28 cellular contexts compared by ENCODE assay signal in the genomic region with DNA sequence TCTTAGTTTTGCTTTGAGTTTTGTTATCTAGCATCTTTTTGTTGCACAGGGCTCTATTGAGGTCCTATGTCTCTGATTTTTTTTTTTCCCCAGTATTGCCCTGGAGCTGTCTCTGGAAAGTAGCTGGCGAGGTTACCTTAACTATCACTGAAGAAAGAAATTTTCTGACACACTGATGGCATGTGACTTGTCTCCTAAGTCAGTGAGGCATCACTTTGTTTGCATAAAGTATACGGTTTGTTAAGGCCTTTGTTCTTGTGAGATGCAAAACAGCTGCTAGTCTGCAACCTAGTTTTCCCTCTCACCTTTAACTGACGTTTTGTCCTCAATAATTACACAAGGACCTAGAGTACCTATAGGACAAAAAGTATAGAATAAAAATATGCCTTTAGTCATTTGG. TPM values are rescaled to one million over a fixed set of nuclear protein-coding genes. Genes with fewer than 3 reads are reported as not detected.
DNase-seq lines count a peak whose midpoint lies in the region; ATAC-seq and TF ChIP-seq lines count a peak whose summit lies in the region.
"Had no signal": no experiment of that assay in that cellular context is flagged by ENCODE, and none has a peak within 500 bp of the region (broad histone marks: within the 10 kb centered on the region; RNA-seq: fewer than 3 reads in every experiment).

No MANE protein-coding gene starts in this region.

- H4K20me1 ChIP-seq in SU-DHL-6 (ENCODE audit: low read depth, low read length): no peaks in the 10 kb centered on the region

- no peaks in the 10 kb centered on the region for H3K9me3 ChIP-seq in cardiac muscle cell (ENCODE audit: low read depth)
- H3K9me3 ChIP-seq in heart left ventricle: no peaks in the 10 kb centered on the region
- no peaks in the 10 kb centered on the region for H3K9me3 ChIP-seq in SU-DHL-6 (ENCODE audit: insufficient read depth, low read length)
- peaks cover 2% of the 10 kb centered on the region for H3K9me3 ChIP-seq in thymus (ENCODE audit: control insufficient read depth)
- H3K9me3 ChIP-seq: transverse colon had no signal

- H3F3A ChIP-seq in SU-DHL-6 (ENCODE audit: insufficient read depth): peaks cover 10% of the 10 kb centered on the region

- no peaks in the 10 kb centered on the region for H3K27me3 ChIP-seq in cardiac muscle cell
- H3K27me3 ChIP-seq in heart left ventricle: no peaks in the 10 kb centered on the region
- no peaks in the 10 kb centered on the region for H3K27me3 ChIP-seq in SU-DHL-6 (ENCODE audit: low read length)
- no peaks in the 10 kb centered on the region for H3K27me3 ChIP-seq in thymus (ENCODE audit: control insufficient read depth, insufficient read depth)
- H3K27me3 ChIP-seq: transverse colon had no signal

- H3K4me2 ChIP-seq in SU-DHL-6 (ENCODE audit: low read depth, low read length, poor library complexity, severe bottlenecking): peak overlapping the region; percentile 54
- H3K4me2 ChIP-seq: A549, GM23338 had no signal

- H3K27ac ChIP-seq in cardiac muscle cell (peak overlapping the region; percentile 23), heart left ventricle (no peak overlapping the region), SU-DHL-6 (ENCODE audit: low read depth, low read length) (peak overlapping the region; percentile 88), thymus (ENCODE audit: low read depth) (peak overlapping the region; percentile 72)
- H3K27ac ChIP-seq: A549, skin epidermis, transverse colon had no signal

- 86 to 95% (median 90%) methylated on average over 3 of the region's 3 CpGs for WGBS in heart left ventricle, 4 donors
- 37% methylated on average over 3 of the region's 3 CpGs for WGBS in thymus

- no peaks in the 10 kb centered on the region for H3K4me1 ChIP-seq in cardiac muscle cell (ENCODE audit: low read depth)
- H3K4me1 ChIP-seq in heart left ventricle: no peaks in the 10 kb centered on the region
- H3K4me1 ChIP-seq in thymus (ENCODE audit: control insufficient read depth, insufficient read depth, low read length): peaks cover 4% of the 10 kb centered on the region
- H3K4me1 ChIP-seq: A549, transverse colon had no signal

- no peak overlapping the region for H2AFZ ChIP-seq in SU-DHL-6 (ENCODE audit: low read depth, low read length, severe bottlenecking)
- H2AFZ ChIP-seq: GM23338 had no signal

- intact Hi-C loops in heart left ventricle (cut with DNase I) (no loop called here), cardiac septum (cut with DNase I) (no loop called here)

- ATAC-seq in heart left ventricle: no peak
- ATAC-seq in HG03354 (IDR thresholded peaks at IDR 0.05; ENCODE audit: poor library complexity, severe bottlenecking, unreplicated experiment): peak; percentile 65
- ATAC-seq: A549; activated CD4-positive, alpha-beta T cell treated with anti-CD3 and anti-CD28 coated beads for 36 hours; activated naive CD8-positive, alpha-beta T cell treated with anti-CD3 and anti-CD28 coated beads, Interleukin-2, amount 50 U/mL, for 24 hours; GM23338; naive thymus-derived CD8-positive, alpha-beta T cell; SK-N-SH treated with all-trans-retinoic acid at 6 μM for 48 hours had no signal

- no peak for TF ChIP-seq POLR2A in heart left ventricle (IDR thresholded peaks at IDR 0.05)

- no peaks in the 10 kb centered on the region for H3K9me2 ChIP-seq in SU-DHL-6 (replicated peaks; ENCODE audit: insufficient read depth, low read length)

- H3K79me2 ChIP-seq in SU-DHL-6 (ENCODE audit: insufficient read depth, low read length): no peaks in the 10 kb centered on the region

- peak overlapping the region; percentile 30; the same call in 1 of the 2 replicates for H3K9ac ChIP-seq in SU-DHL-6 (ENCODE audit: low read length)

- no peak overlapping the region for H3K4me3 ChIP-seq in cardiac muscle cell
- H3K4me3 ChIP-seq in heart left ventricle: no peak overlapping the region
- H3K4me3 ChIP-seq in SU-DHL-6 (ENCODE audit: insufficient read depth, low read length, poor library complexity, severe bottlenecking): no peak overlapping the region
- H3K4me3 ChIP-seq in thymus (ENCODE audit: low read length): no peak overlapping the region
- H3K4me3 ChIP-seq: A549, GM23338, skin epidermis, transverse colon had no signal

- TF ChIP-seq CTCF in cardiac muscle cell (IDR thresholded peaks at IDR 0.05; ENCODE audit: low read depth, low read length): no peak
- no peak for TF ChIP-seq CTCF in heart left ventricle (IDR thresholded peaks at IDR 0.05)
- no peak for TF ChIP-seq CTCF in SU-DHL-6 (IDR thresholded peaks at IDR 0.05; ENCODE audit: insufficient read depth, low read length, poor library complexity, severe bottlenecking)

- H3K36me3 ChIP-seq in cardiac muscle cell (peaks cover 62% of the 10 kb centered on the region), heart left ventricle (peaks cover 0 to 89% (median 82%) of the 10 kb centered on the region in 9 donors), SU-DHL-6 (ENCODE audit: low read length) (peaks cover 50% of the 10 kb centered on the region), thymus (ENCODE audit: control insufficient read depth, insufficient read depth) (peaks cover 27% of the 10 kb centered on the region)

- DNase-seq in cardiac muscle cell (ENCODE audit: low read depth in 1 of 2, low spot score in 1 of 2): no peak
- no peak for DNase-seq in heart left ventricle
- DNase-seq in cardiac septum (ENCODE audit: low spot score): no peak
- DNase-seq in NCI-H524 (lab: John Stamatoyannopoulos, UW): no peak
- DNase-seq in SW 1271 (lab: John Stamatoyannopoulos, UW): no peak
- DNase-seq: activated CD4-positive, alpha-beta T cell treated with anti-CD3 and anti-CD28 coated beads for 36 hours; activated CD8-positive, alpha-beta memory T cell treated with anti-CD3 and anti-CD28 coated beads for 24 hours; activated gamma-delta T cell treated with Interleukin-2 at 50 U/mL for 16 hours; activated naive CD8-positive, alpha-beta T cell treated with anti-CD3 and anti-CD28 coated beads, Interleukin-2, amount 50 U/mL, for 24 hours; activated T-cell treated with anti-CD3 and anti-CD28 coated beads, Interleukin-2, amount 50 U/mL, for 1 hour; AML-193; CD4-positive, alpha-beta T cell; DMS 273 treated with DMSO at 0.1 percent for 48 hours; midbrain; naive thymus-derived CD8-positive, alpha-beta T cell; NCI-H1092 treated with DMSO at 0.1 percent for 48 hours; NCI-H187; NCI-H82; transverse colon had no signal

RNA-seq across cellular contexts. Expression of a gene that starts 41.8 kb away (rescaled TPM):
- 31.3 and 35.5 TPM in 2 replicates for total RNA-seq in cardiac muscle cell
- polyA plus RNA-seq in cardiac muscle cell: 193 and 211 TPM in 2 replicates
- total RNA-seq in heart left ventricle: 10 to 100 TPM; 30.9 to 90.5 (median 57.0) TPM
- 10 to 100 TPM; 28.2 to 43.3 TPM for polyA plus RNA-seq in heart left ventricle
- 98.1 TPM for polyA plus RNA-seq in thymus
- 65.6 TPM for total RNA-seq in cardiac septum

RNA-seq across cellular contexts. Expression of a gene that starts 53.6 kb away (rescaled TPM):
- total RNA-seq in cardiac muscle cell (0.03 TPM in 1 of 2 replicates, not detected in the other), heart left ventricle (under 1 TPM in 1 of 9 donors, not detected in 8; 0.06 TPM), cardiac septum (not detected)
- polyA plus RNA-seq in cardiac muscle cell (0.10 TPM in 1 of 2 replicates, not detected in the other), heart left ventricle (not detected), thymus (0.09 TPM)
- total RNA-seq: G401, GM23338, liver had no signal
- polyA plus RNA-seq: GM23338; liver; naive thymus-derived CD8-positive, alpha-beta T cell had no signal

Comparison
In these comparisons a context has a peak if more than half of its experiments do, and no peak if none do; other contexts are left out.
1. H3K27ac ChIP-seq: peak in cardiac muscle cell (single experiment), SU-DHL-6 (single experiment) and thymus (single experiment); none in heart left ventricle (0 of 12).